In genomic region chr6:160991411-160992322, GRCh38 we compare ENCODE assay signal across 1 cellular context.
A peak's percentile ranks its signal among the peaks of the same experiment; 100 is the strongest.
TF ChIP-seq lines count a peak whose summit lies in the region.

A gene with protein sequence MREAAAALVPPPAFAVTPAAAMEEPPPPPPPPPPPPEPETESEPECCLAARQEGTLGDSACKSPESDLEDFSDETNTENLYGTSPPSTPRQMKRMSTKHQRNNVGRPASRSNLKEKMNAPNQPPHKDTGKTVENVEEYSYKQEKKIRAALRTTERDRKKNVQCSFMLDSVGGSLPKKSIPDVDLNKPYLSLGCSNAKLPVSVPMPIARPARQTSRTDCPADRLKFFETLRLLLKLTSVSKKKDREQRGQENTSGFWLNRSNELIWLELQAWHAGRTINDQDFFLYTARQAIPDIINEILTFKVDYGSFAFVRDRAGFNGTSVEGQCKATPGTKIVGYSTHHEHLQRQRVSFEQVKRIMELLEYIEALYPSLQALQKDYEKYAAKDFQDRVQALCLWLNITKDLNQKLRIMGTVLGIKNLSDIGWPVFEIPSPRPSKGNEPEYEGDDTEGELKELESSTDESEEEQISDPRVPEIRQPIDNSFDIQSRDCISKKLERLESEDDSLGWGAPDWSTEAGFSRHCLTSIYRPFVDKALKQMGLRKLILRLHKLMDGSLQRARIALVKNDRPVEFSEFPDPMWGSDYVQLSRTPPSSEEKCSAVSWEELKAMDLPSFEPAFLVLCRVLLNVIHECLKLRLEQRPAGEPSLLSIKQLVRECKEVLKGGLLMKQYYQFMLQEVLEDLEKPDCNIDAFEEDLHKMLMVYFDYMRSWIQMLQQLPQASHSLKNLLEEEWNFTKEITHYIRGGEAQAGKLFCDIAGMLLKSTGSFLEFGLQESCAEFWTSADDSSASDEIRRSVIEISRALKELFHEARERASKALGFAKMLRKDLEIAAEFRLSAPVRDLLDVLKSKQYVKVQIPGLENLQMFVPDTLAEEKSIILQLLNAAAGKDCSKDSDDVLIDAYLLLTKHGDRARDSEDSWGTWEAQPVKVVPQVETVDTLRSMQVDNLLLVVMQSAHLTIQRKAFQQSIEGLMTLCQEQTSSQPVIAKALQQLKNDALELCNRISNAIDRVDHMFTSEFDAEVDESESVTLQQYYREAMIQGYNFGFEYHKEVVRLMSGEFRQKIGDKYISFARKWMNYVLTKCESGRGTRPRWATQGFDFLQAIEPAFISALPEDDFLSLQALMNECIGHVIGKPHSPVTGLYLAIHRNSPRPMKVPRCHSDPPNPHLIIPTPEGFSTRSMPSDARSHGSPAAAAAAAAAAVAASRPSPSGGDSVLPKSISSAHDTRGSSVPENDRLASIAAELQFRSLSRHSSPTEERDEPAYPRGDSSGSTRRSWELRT (N-terminal part only) (plus strand): TSS chr6:160991769. CDS start chr6:160991932, 163 bp downstream.

TF ChIP-seq in HepG2, 621 proteins besides CTCF, POLR2A, EP300 and RAD21 (continued from another document and continues in another):
- TF ChIP-seq KIAA2018 (CRISPR knock-in tag; IDR thresholded peaks at IDR 0.05; ENCODE audit: borderline replicate concordance), result no peak
- TF ChIP-seq ZFP82 (CRISPR knock-in tag; IDR thresholded peaks at IDR 0.05; ENCODE audit: borderline replicate concordance), result peak; percentile 94
- no peak for TF ChIP-seq SP1 (IDR thresholded peaks at IDR 0.05)
- TF ChIP-seq SP1 (CRISPR knock-in tag; IDR thresholded peaks at IDR 0.05), result peak; percentile 59
- no peak for TF ChIP-seq NCOA5 (CRISPR knock-in tag; IDR thresholded peaks at IDR 0.05)
- peak; percentile 80; the same call in 1 of the 2 replicates for TF ChIP-seq SMAD1 (CRISPR knock-in tag; IDR thresholded peaks at IDR 0.05; ENCODE audit: borderline replicate concordance, low read depth)
- TF ChIP-seq TMF1 (CRISPR knock-in tag; IDR thresholded peaks at IDR 0.05; ENCODE audit: low read depth), result peak; percentile 87; the same call in 1 of the 2 replicates
- TF ChIP-seq ZNF784 (CRISPR knock-in tag; IDR thresholded peaks at IDR 0.05; ENCODE audit: borderline replicate concordance), result peak; percentile 96
- TF ChIP-seq ZNF724P (CRISPR knock-in tag; IDR thresholded peaks at IDR 0.05; ENCODE audit: borderline replicate concordance), result peak; percentile 80; the same call in 1 of the 2 replicates
- TF ChIP-seq SAFB2 (CRISPR knock-in tag; IDR thresholded peaks at IDR 0.05; ENCODE audit: borderline replicate concordance, low read depth), result peak; percentile 79
- TF ChIP-seq AGO2 (optimal IDR thresholded peaks at IDR 0.05; ENCODE audit: low read depth, low read length), result peak; percentile 88
- TF ChIP-seq ZNF12 (CRISPR knock-in tag; IDR thresholded peaks at IDR 0.05), result peak; percentile 25; the same call in 1 of the 2 replicates
- TF ChIP-seq KMT2A (CRISPR knock-in tag; IDR thresholded peaks at IDR 0.05), result peak; percentile 49; the same call in 1 of the 2 replicates
- peak; percentile 82 for TF ChIP-seq SALL1 (CRISPR knock-in tag; IDR thresholded peaks at IDR 0.05)
- peak; percentile 83 for TF ChIP-seq GABPB1 (CRISPR knock-in tag; IDR thresholded peaks at IDR 0.05)
- peak; percentile 97 for TF ChIP-seq HOXA3 (CRISPR knock-in tag; IDR thresholded peaks at IDR 0.05)
- TF ChIP-seq ZNF430 (CRISPR knock-in tag; IDR thresholded peaks at IDR 0.05), result peak; percentile 25
- TF ChIP-seq ZNF317 (CRISPR knock-in tag; IDR thresholded peaks at IDR 0.05), result 0 out of 2 replicates have a peak, but pooled peaks have one; percentile 56
- peak; percentile 35; the same call in 1 of the 2 replicates for TF ChIP-seq ZNF747 (CRISPR knock-in tag; IDR thresholded peaks at IDR 0.05; ENCODE audit: borderline replicate concordance)
- TF ChIP-seq MED13 (CRISPR knock-in tag; IDR thresholded peaks at IDR 0.05), result peak; percentile 48; the same call in 1 of the 2 replicates
- TF ChIP-seq GLI4 (CRISPR knock-in tag; IDR thresholded peaks at IDR 0.05; ENCODE audit: borderline replicate concordance), result peak; percentile 98; the same call in 1 of the 2 replicates
- no peak for TF ChIP-seq ZZZ3 (CRISPR knock-in tag; IDR thresholded peaks at IDR 0.05; ENCODE audit: borderline replicate concordance)
- no peak for TF ChIP-seq NCOA1 (CRISPR knock-in tag; IDR thresholded peaks at IDR 0.05)
- TF ChIP-seq ZNF251 (CRISPR knock-in tag; IDR thresholded peaks at IDR 0.05), result no peak
- TF ChIP-seq KMT2B (CRISPR knock-in tag; IDR thresholded peaks at IDR 0.05), result peak; percentile 75
- TF ChIP-seq ZNF800 (CRISPR knock-in tag; IDR thresholded peaks at IDR 0.05), result peak; percentile 31
- TF ChIP-seq EZH2 (conservative IDR thresholded peaks at IDR 0.05; ENCODE audit: low read depth, low read length), result no peak
- TF ChIP-seq ZNF136 (CRISPR knock-in tag; IDR thresholded peaks at IDR 0.05; ENCODE audit: low read depth), result 0 out of 2 replicates have a peak, but pooled peaks have one; percentile 28
- peak; percentile 89; the same call in 1 of the 2 replicates for TF ChIP-seq IRF9 (CRISPR knock-in tag; IDR thresholded peaks at IDR 0.05; ENCODE audit: borderline replicate concordance)
- peak; percentile 92 for TF ChIP-seq UBTF (CRISPR knock-in tag; IDR thresholded peaks at IDR 0.05)
- no peak for TF ChIP-seq ZNF24 (IDR thresholded peaks at IDR 0.05)
- peak; percentile 30; the same call in 1 of the 2 replicates for TF ChIP-seq ZNF33B (CRISPR knock-in tag; IDR thresholded peaks at IDR 0.05)
- TF ChIP-seq MTF2 (CRISPR knock-in tag; IDR thresholded peaks at IDR 0.05; ENCODE audit: borderline replicate concordance), result no peak; the same call in none of the 2 replicates
- TF ChIP-seq ZNF333 (CRISPR knock-in tag; IDR thresholded peaks at IDR 0.05; ENCODE audit: borderline replicate concordance), result peak; percentile 8
- 0 out of 2 replicates have a peak, but pooled peaks have one; percentile 55 for TF ChIP-seq ZNF879 (CRISPR knock-in tag; IDR thresholded peaks at IDR 0.05)
- no peak; the same call in none of the 2 replicates for TF ChIP-seq ZFP36L1 (CRISPR knock-in tag; IDR thresholded peaks at IDR 0.05)
- no peak for TF ChIP-seq ZNF577 (CRISPR knock-in tag; IDR thresholded peaks at IDR 0.05; ENCODE audit: borderline replicate concordance, low read depth)
- TF ChIP-seq NR0B2 (CRISPR knock-in tag; IDR thresholded peaks at IDR 0.05), result peak; percentile 69; the same call in 1 of the 2 replicates
- TF ChIP-seq ZNF598 (CRISPR knock-in tag; IDR thresholded peaks at IDR 0.05; ENCODE audit: borderline replicate concordance), result peak; percentile 61
